In genomic region chr2:227411990-227412350, GRCh38 we compare ENCODE assay signal across 17 cellular contexts. TPM values are rescaled to one million over a fixed set of nuclear protein-coding genes. Genes with fewer than 3 reads are reported as not detected.
A peak's percentile ranks its signal among the peaks of the same experiment; 100 is the strongest.
DNase-seq lines count a peak whose midpoint lies in the region; ATAC-seq and TF ChIP-seq lines count a peak whose summit lies in the region.
"Had no signal": no experiment of that assay in that cellular context is flagged by ENCODE, and none has a peak within 500 bp of the region (broad histone marks: within the 10 kb centered on the region; RNA-seq: fewer than 3 reads in every experiment).

No MANE protein-coding gene starts in this region.

- no peaks in the 10 kb centered on the region for H3K36me3 Mint-ChIP-seq in MCF 10A (ENCODE audit: insufficient read depth, unreplicated experiment)
- no peaks in the 10 kb centered on the region for H3K36me3 Mint-ChIP-seq in stimulated activated memory B cell treated with anti-CD40 and anti-IgM and Interleukin-4, amounts not matched to agents 10 μg/mL and 1 μg/mL and 100 μg/mL, for 72 hours
- H3K36me3 Mint-ChIP-seq: IgD-negative memory B cell had no signal

- no peak overlapping the region for H3K4me3 ChIP-seq in breast epithelium
- no peak overlapping the region for H3K4me3 ChIP-seq in RWPE2 (ENCODE audit: severe bottlenecking)
- no peak overlapping the region for H3K4me3 ChIP-seq in sigmoid colon
- H3K4me3 ChIP-seq: cardiac muscle cell, mucosa of descending colon had no signal

- H3K27ac Mint-ChIP-seq in MCF 10A (ENCODE audit: low read depth, unreplicated experiment) = peak overlapping the region; percentile 86
- peak overlapping the region; percentile 41 for H3K27ac Mint-ChIP-seq in stimulated activated memory B cell treated with anti-CD40 and anti-IgM and Interleukin-4, amounts not matched to agents 10 μg/mL and 1 μg/mL and 100 μg/mL, for 72 hours

- H3K9me3 Mint-ChIP-seq in MCF 10A (ENCODE audit: unreplicated experiment) = no peaks in the 10 kb centered on the region
- H3K9me3 Mint-ChIP-seq in stimulated activated memory B cell treated with anti-CD40 and anti-IgM and Interleukin-4, amounts not matched to agents 10 μg/mL and 1 μg/mL and 100 μg/mL, for 72 hours = no peaks in the 10 kb centered on the region
- H3K9me3 Mint-ChIP-seq: IgD-negative memory B cell had no signal

- ATAC-seq in RWPE2 (ENCODE audit: low read depth) (no peak), GM21367 (IDR thresholded peaks at IDR 0.05; ENCODE audit: unreplicated experiment) (no peak), HG03108 (IDR thresholded peaks at IDR 0.05; ENCODE audit: unreplicated experiment) (no peak)
- ATAC-seq in stimulated activated memory B cell treated with anti-CD40 and anti-IgM and Interleukin-4, amounts not matched to agents 10 μg/mL and 1 μg/mL and 100 μg/mL, for 72 hours = no peak

- H3K27me3 Mint-ChIP-seq in MCF 10A (ENCODE audit: insufficient read depth, unreplicated experiment) = no peaks in the 10 kb centered on the region
- no peaks in the 10 kb centered on the region for H3K27me3 Mint-ChIP-seq in stimulated activated memory B cell treated with anti-CD40 and anti-IgM and Interleukin-4, amounts not matched to agents 10 μg/mL and 1 μg/mL and 100 μg/mL, for 72 hours
- H3K27me3 Mint-ChIP-seq: IgD-negative memory B cell had no signal

- H3K27me3 ChIP-seq in breast epithelium = no peaks in the 10 kb centered on the region
- no peaks in the 10 kb centered on the region for H3K27me3 ChIP-seq in RWPE2 (ENCODE audit: insufficient read depth, poor library complexity, severe bottlenecking)
- H3K27me3 ChIP-seq in sigmoid colon = no peaks in the 10 kb centered on the region
- H3K27me3 ChIP-seq: cardiac muscle cell had no signal

- CTCF ChIA-PET in MCF 10A (lab: Yijun Ruan, JAX) = interaction anchor here (0.7 to 1.5 kb wide), 3 partner anchors 57 to 84 kb away, joined by 4 read pairs; no protein-coding TSS in a partner anchor

- no peak for TF ChIP-seq EP300 in sigmoid colon (IDR thresholded peaks at IDR 0.05)

- intact Hi-C loops in MCF 10A (cut with micrococcal nuclease) = no loop called here
- intact Hi-C loops in breast epithelium (cut with DNase I; ENCODE audit: low total_unique reads) = no loop called here
- intact Hi-C loops in sigmoid colon (cut with DNase I) = no loop called here

- no peaks in the 10 kb centered on the region for H3K4me1 ChIP-seq in breast epithelium
- peaks cover 43% of the 10 kb centered on the region for H3K4me1 ChIP-seq in RWPE2 (ENCODE audit: insufficient read depth, poor library complexity, severe bottlenecking)
- peaks cover 0 to 2% (median 1%) of the 10 kb centered on the region in 4 donors for H3K4me1 ChIP-seq in sigmoid colon

- no TSS peak for BruUV-seq in MCF 10A (replicated peaks; lab: Mats Ljungman, UMichigan)

- no peaks in the 10 kb centered on the region for H3K9me3 ChIP-seq in breast epithelium
- H3K9me3 ChIP-seq in RWPE2 (ENCODE audit: severe bottlenecking) = no peaks in the 10 kb centered on the region
- no peaks in the 10 kb centered on the region for H3K9me3 ChIP-seq in sigmoid colon
- H3K9me3 ChIP-seq: mucosa of descending colon had no signal

- H3K4me1 Mint-ChIP-seq in MCF 10A (ENCODE audit: insufficient read depth, unreplicated experiment) = peaks cover 55% of the 10 kb centered on the region
- peaks cover 63% of the 10 kb centered on the region for H3K4me1 Mint-ChIP-seq in stimulated activated memory B cell treated with anti-CD40 and anti-IgM and Interleukin-4, amounts not matched to agents 10 μg/mL and 1 μg/mL and 100 μg/mL, for 72 hours

- H3K27ac ChIP-seq in breast epithelium (no peak overlapping the region), RWPE2 (ENCODE audit: poor library complexity, severe bottlenecking) (peak overlapping the region; percentile 39), sigmoid colon (no peak overlapping the region)
- H3K27ac ChIP-seq: cardiac muscle cell had no signal

- TF ChIP-seq CTCF in MCF 10A (IDR thresholded peaks at IDR 0.05; ENCODE audit: unreplicated experiment) = no peak
- no peak for TF ChIP-seq CTCF in breast epithelium (IDR thresholded peaks at IDR 0.05)
- TF ChIP-seq CTCF in RWPE2 (IDR thresholded peaks at IDR 0.05; ENCODE audit: poor library complexity, severe bottlenecking) = no peak
- TF ChIP-seq CTCF in sigmoid colon (IDR thresholded peaks at IDR 0.05) = no peak

- TF ChIP-seq POLR2A in breast epithelium (IDR thresholded peaks at IDR 0.05) = no peak
- no peak for TF ChIP-seq POLR2A in sigmoid colon (IDR thresholded peaks at IDR 0.05)

- H3K4me3 Mint-ChIP-seq in MCF 10A (ENCODE audit: unreplicated experiment) = no peak overlapping the region
- H3K4me3 Mint-ChIP-seq in stimulated activated memory B cell treated with anti-CD40 and anti-IgM and Interleukin-4, amounts not matched to agents 10 μg/mL and 1 μg/mL and 100 μg/mL, for 72 hours = no peak overlapping the region

- 85 to 88% methylated on average over 3 of the region's 3 CpGs for WGBS in sigmoid colon, 2 donors

- no peaks in the 10 kb centered on the region for H3K36me3 ChIP-seq in breast epithelium
- H3K36me3 ChIP-seq in RWPE2 (ENCODE audit: low read depth) = no peaks in the 10 kb centered on the region
- H3K36me3 ChIP-seq in sigmoid colon = no peaks in the 10 kb centered on the region
- H3K36me3 ChIP-seq: cardiac muscle cell had no signal

- peak; percentile 81 for DNase-seq in MCF 10A (ENCODE audit: unreplicated experiment)
- DNase-seq in breast epithelium (ENCODE audit: low spot score in 2 of 2) = no peak
- DNase-seq in RWPE2 (ENCODE audit: low spot score) = no peak
- peak; percentile 18 for DNase-seq in ecto neural progenitor cell (ENCODE audit: low spot score)
- no peak for DNase-seq in sigmoid colon
- DNase-seq: DMS79, H7, mucosa of descending colon, NCI-H1694, NCI-H446 treated with DMSO at 0.1 percent for 48 hours had no signal

- POLR2A ChIA-PET in MCF 10A (lab: Yijun Ruan, JAX) = no interaction called here

RNA-seq across cellular contexts. Expression of gene SCYGR1, which starts 24.2 kb away (rescaled TPM):
- total RNA-seq in MCF 10A (2022) = not detected in 2 replicates
- total RNA-seq in breast epithelium = not detected
- not detected for total RNA-seq in sigmoid colon
- polyA plus RNA-seq in sigmoid colon = not detected
- total RNA-seq: cardiac muscle cell, H7, mucosa of descending colon, OCI-LY7 had no signal
- polyA plus RNA-seq: cardiac muscle cell, IgD-negative memory B cell, thymus had no signal

RNA-seq across cellular contexts. Expression of gene TM4SF20, which starts 32.9 kb away (rescaled TPM):
- total RNA-seq in MCF 10A (2022) = not detected in 2 replicates
- not detected for total RNA-seq in breast epithelium
- total RNA-seq in sigmoid colon = not detected
- 1 to 10 TPM; 1.5 to 8.4 (median 2.3) TPM for polyA plus RNA-seq in sigmoid colon
- total RNA-seq: cardiac muscle cell, H7, OCI-LY7 had no signal
- polyA plus RNA-seq: cardiac muscle cell, IgD-negative memory B cell had no signal

RNA-seq across cellular contexts. Expression of gene AGFG1, which starts 60.0 kb away (rescaled TPM):
- total RNA-seq in MCF 10A (2022) (74.2 and 86.1 TPM in 2 replicates), breast epithelium (100 to 1,000 TPM in 1 of 3 donors, 10 to 100 TPM in 2; 77.0 to 145 (median 78.4) TPM), sigmoid colon (10 to 100 TPM; 41.8 to 53.9 (median 44.1) TPM)
- 10 to 100 TPM; 36.0 to 49.5 (median 43.6) TPM for polyA plus RNA-seq in sigmoid colon

Comparison
In these comparisons a context has a peak if more than half of its experiments do, and no peak if none do; other contexts are left out.
1. DNase-seq: peak in MCF 10A (single experiment) and ecto neural progenitor cell (single experiment); none in breast epithelium (0 of 2), RWPE2 (single experiment) and sigmoid colon (single experiment).